In genomic region chr1:162351916-162352315, GRCh38 we compare ENCODE assay signal across 15 cellular contexts. TPM values are rescaled to one million over a fixed set of nuclear protein-coding genes. Genes with fewer than 3 reads are reported as not detected.
"Had no signal": no experiment of that assay in that cellular context is flagged by ENCODE, and none has a peak within 500 bp of the region (broad histone marks: within the 10 kb centered on the region; RNA-seq: fewer than 3 reads in every experiment).

No MANE protein-coding gene starts in this region.

RNA-seq across cellular contexts. Expression of gene SPATA46, which starts 24.7 kb away (rescaled TPM):
- total RNA-seq: activated CD4-positive, alpha-beta T cell treated with anti-CD3 and anti-CD28 coated beads, Interleukin-2, amount 10 ng/mL, durations not matched to agents 24 days and 14 days; activated CD8-positive, alpha-beta memory T cell treated with anti-CD3 and anti-CD28 coated beads for 36 hours; activated CD8-positive, alpha-beta T cell treated with anti-CD3 and anti-CD28 coated beads for 36 hours; activated naive CD8-positive, alpha-beta T cell treated with anti-CD3 and anti-CD28 coated beads, Interleukin-2, amount 10 ng/mL, durations not matched to agents 7 days and 5 days; activated T-cell treated with anti-CD3 and anti-CD28 coated beads, Interleukin-2, amount 50 U/mL, for 72 hours; activated T-helper 17 cell treated with anti-CD3 and anti-CD28 coated beads, Interleukin-2, amount 50 U/mL, for 72 hours; ascending aorta; cardiac muscle cell; LHCN-M2; OCI-LY7; RPMI7951; SJSA1; T-helper 1 cell treated with Interleukin-12 subunit alpha and Interleukin-12 subunit beta and Interleukin-4 antibody, amounts not matched to agents 30 ng/mL and 1 ng/mL, for 36 hours had no signal
- polyA plus RNA-seq: adipose tissue, cardiac muscle cell, SK-N-SH had no signal

RNA-seq across cellular contexts. Expression of gene C1orf226, which starts 29.6 kb away (rescaled TPM):
- total RNA-seq: activated CD4-positive, alpha-beta T cell treated with anti-CD3 and anti-CD28 coated beads, Interleukin-2, amount 10 ng/mL, durations not matched to agents 24 days and 14 days; activated T-helper 17 cell treated with anti-CD3 and anti-CD28 coated beads, Interleukin-2, amount 50 U/mL, for 72 hours; OCI-LY7; T-helper 1 cell treated with Interleukin-12 subunit alpha and Interleukin-12 subunit beta and Interleukin-4 antibody, amounts not matched to agents 30 ng/mL and 1 ng/mL, for 36 hours had no signal
